ENCODE assay signal across 14 cellular contexts in genomic region chr9:92245005-92245797, GRCh38. TPM values are rescaled to one million over a fixed set of nuclear protein-coding genes. Genes with fewer than 3 reads are reported as not detected.
DNase-seq lines count a peak whose midpoint lies in the region; ATAC-seq and TF ChIP-seq lines count a peak whose summit lies in the region.
"Had no signal": no experiment of that assay in that cellular context is flagged by ENCODE, and none has a peak within 500 bp of the region (broad histone marks: within the 10 kb centered on the region; RNA-seq: fewer than 3 reads in every experiment).

No MANE protein-coding gene starts in this region.

- TF ChIP-seq POLR2A in suprapubic skin (IDR thresholded peaks at IDR 0.05), result no peak

- TF ChIP-seq EP300 in suprapubic skin (IDR thresholded peaks at IDR 0.05), result no peak

- H3K27me3 Mint-ChIP-seq in HFFc6 (ENCODE audit: insufficient read depth), result no peaks in the 10 kb centered on the region; the same call in 1 of the 2 replicates

- H3K36me3 Mint-ChIP-seq in HFFc6 (ENCODE audit: low read depth), result peaks cover 71% of the 10 kb centered on the region

- H3K79me2 ChIP-seq in hepatocyte, result no peaks in the 10 kb centered on the region

- H4K20me1 ChIP-seq in hepatocyte (ENCODE audit: insufficient read depth, poor library complexity, severe bottlenecking), result no peaks in the 10 kb centered on the region

- ATAC-seq in GM21825 (IDR thresholded peaks at IDR 0.05; ENCODE audit: unreplicated experiment) (no peak), HG02981 (IDR thresholded peaks at IDR 0.05; ENCODE audit: unreplicated experiment) (no peak)
- ATAC-seq: GM12878 had no signal

- in situ Hi-C loops in ACHN (cut with HindIII; ENCODE audit: low pct_ligation_motif_present, low pct_unique_long_range_greater_than_20kb, low sequenced_read_pairs), result no loop called here
- in situ Hi-C loops in G401 (cut with HindIII; ENCODE audit: low sequenced_read_pairs), result no loop called here

- DNase-seq in ACHN (peak; percentile 79), HFFc6 (peak; percentile 83), amniotic stem cell (lab: John Stamatoyannopoulos, UW) (peak; percentile 12), hepatocyte (ENCODE audit: low spot score) (no peak), G401 (ENCODE audit: low spot score) (no peak), suprapubic skin (ENCODE audit: low spot score in 2 of 2) (no peak)
- DNase-seq: effector CD4-positive, alpha-beta T cell; PC-9; spleen had no signal

- H3K9me3 Mint-ChIP-seq in HFFc6, result no peaks in the 10 kb centered on the region
- H3K9me3 Mint-ChIP-seq: activated T-helper 2 cell treated with anti-CD3 and anti-CD28 coated beads, Interferon-gamma antibody, Interleukin-2, Interleukin-4, amounts not matched to agents 10 μg/mL and 5 μg/mL and 100 μg/mL, durations not matched to agents 14 hours and 24 hours and 36 hours; nephron had no signal

- H3K4me2 ChIP-seq in hepatocyte, result no peak overlapping the region
- H3K4me2 ChIP-seq: PC-9 had no signal

- TF ChIP-seq CTCF in HFFc6 (IDR thresholded peaks at IDR 0.05), result no peak
- TF ChIP-seq CTCF in hepatocyte (IDR thresholded peaks at IDR 0.05; ENCODE audit: poor library complexity), result no peak
- no peak for TF ChIP-seq CTCF in suprapubic skin (IDR thresholded peaks at IDR 0.05)

- no peak overlapping the region for H2AFZ ChIP-seq in hepatocyte
- H2AFZ ChIP-seq: PC-9 had no signal

- H3K4me3 Mint-ChIP-seq in HFFc6, result peak overlapping the region; percentile 80
- H3K4me3 Mint-ChIP-seq: nephron had no signal

- WGBS in hepatocyte (ENCODE audit: low lambda C conversion rate, missing lambda C conversion rate), result 92% methylated on average over 7 of the region's 7 CpGs
- WGBS in suprapubic skin, result 87% methylated on average over 7 of the region's 7 CpGs

- H3K4me1 Mint-ChIP-seq in HFFc6 (ENCODE audit: low read depth), result peaks cover 69% of the 10 kb centered on the region
- H3K4me1 Mint-ChIP-seq: nephron had no signal

- H3K27me3 ChIP-seq in hepatocyte (no peaks in the 10 kb centered on the region), suprapubic skin (no peaks in the 10 kb centered on the region)
- H3K27me3 ChIP-seq: spleen had no signal

- H3K36me3 ChIP-seq in hepatocyte (replicated peaks; ENCODE audit: insufficient read depth, low read depth), result no peaks in the 10 kb centered on the region
- H3K36me3 ChIP-seq in suprapubic skin, result peaks cover 98% of the 10 kb centered on the region

- H3K4me3 ChIP-seq in hepatocyte (no peak overlapping the region), suprapubic skin (no peak overlapping the region)
- H3K4me3 ChIP-seq: GM12878, PC-9, spleen had no signal

- H3K27ac ChIP-seq in hepatocyte (peak overlapping the region; percentile 36), suprapubic skin (no peak overlapping the region)
- H3K27ac ChIP-seq: PC-9, spleen had no signal

- no peaks in the 10 kb centered on the region for H3K9me3 ChIP-seq in hepatocyte (ENCODE audit: low read depth)
- no peaks in the 10 kb centered on the region for H3K9me3 ChIP-seq in suprapubic skin
- H3K9me3 ChIP-seq: spleen had no signal

- H3K27ac Mint-ChIP-seq in HFFc6, result peak overlapping the region; percentile 95
- H3K27ac Mint-ChIP-seq: activated T-helper 2 cell treated with anti-CD3 and anti-CD28 coated beads, Interferon-gamma antibody, Interleukin-2, Interleukin-4, amounts not matched to agents 10 μg/mL and 5 μg/mL and 100 μg/mL, durations not matched to agents 14 hours and 24 hours and 36 hours; nephron had no signal

- H3K4me1 ChIP-seq in hepatocyte (ENCODE audit: insufficient read depth) (no peaks in the 10 kb centered on the region), suprapubic skin (no peaks in the 10 kb centered on the region)
- H3K4me1 ChIP-seq: spleen had no signal

- H3K9me2 ChIP-seq in hepatocyte (replicated peaks; ENCODE audit: insufficient read depth), result no peaks in the 10 kb centered on the region

RNA-seq across cellular contexts. Expression of gene IARS1, which starts 48.3 kb away (rescaled TPM):
- 100 to 1,000 TPM; 155 to 179 (median 171) TPM for total RNA-seq in HFFc6 (2021; fragmentation: NEBNext Ultra II Directional; extraction: Animal tissue kit (Norgen Biotek cat#: 25700))
- total RNA-seq in hepatocyte (158 and 180 TPM in 2 replicates), suprapubic skin (100 to 1,000 TPM in 1 of 4 donors, 10 to 100 TPM in 3; 58.8 to 152 (median 80.0) TPM)
- polyA plus RNA-seq in hepatocyte, result 74.4 and 76.7 TPM in 2 replicates
- total RNA-seq in G401 (2014; rRNA removed; shearing (Covaris generic)), result 188 and 246 TPM in 2 replicates

Comparison
In these comparisons a context has a peak if more than half of its experiments do, and no peak if none do; other contexts are left out.
1. DNase-seq: peak in ACHN (single experiment), HFFc6 (single experiment) and amniotic stem cell (single experiment); none in hepatocyte (single experiment), G401 (single experiment) and suprapubic skin (0 of 2).